8 cellular contexts compared by ENCODE assay signal in the genomic region with DNA sequence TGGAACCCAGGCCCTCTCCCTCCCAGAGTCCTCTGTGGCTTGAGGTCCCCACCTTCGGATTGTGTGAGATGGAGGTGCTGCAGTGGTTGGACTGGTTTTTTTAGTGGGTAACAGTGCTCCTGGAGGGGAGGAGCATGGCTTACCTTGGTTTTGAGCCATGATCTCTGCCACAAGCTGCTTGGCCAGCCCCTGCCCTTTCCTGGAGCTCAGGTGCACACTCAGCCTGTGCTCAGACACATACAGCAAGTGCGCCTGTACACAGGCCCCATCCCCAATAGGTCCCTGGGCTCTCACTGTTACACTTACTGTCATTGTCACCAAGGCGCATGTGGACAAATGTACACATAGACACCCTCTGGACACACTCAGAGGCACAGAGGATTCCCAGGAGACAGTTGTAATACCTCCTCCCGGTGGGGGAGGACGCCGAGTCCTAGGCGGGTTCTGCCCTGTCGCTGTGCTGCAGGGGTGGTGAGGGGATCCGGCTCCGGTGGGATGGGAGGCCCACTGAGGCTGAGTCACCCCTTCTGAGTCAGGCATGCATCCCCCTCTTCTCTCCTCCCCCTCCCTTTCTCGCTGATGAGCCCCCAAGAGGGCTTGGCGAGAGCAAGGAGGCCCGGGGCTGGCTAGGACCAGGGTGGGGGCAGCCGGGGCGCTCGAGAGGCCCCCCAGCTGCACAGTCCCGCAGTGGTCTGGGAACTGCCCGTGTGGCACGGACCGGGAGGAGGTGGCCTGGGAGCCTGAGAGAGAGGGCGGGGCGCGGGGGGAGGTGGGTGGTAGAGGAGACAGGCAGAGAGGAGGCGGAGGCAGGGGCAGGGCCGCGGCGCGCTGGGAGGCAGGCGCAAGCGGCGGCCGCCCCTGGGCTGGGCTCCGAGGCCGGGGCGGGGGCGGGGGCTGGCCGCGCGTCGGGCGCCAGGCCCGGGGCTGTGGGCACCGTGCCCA. TPM values are rescaled to one million over a fixed set of nuclear protein-coding genes. Genes with fewer than 3 reads are reported as not detected.
DNase-seq lines count a peak whose midpoint lies in the region; ATAC-seq and TF ChIP-seq lines count a peak whose summit lies in the region.

No MANE protein-coding gene starts in this region.

- no peaks in the 10 kb centered on the region for H3K36me3 Mint-ChIP-seq in activated T-helper 1 cell treated with anti-CD3 and anti-CD28 coated beads, Interleukin-12 subunit alpha, Interleukin-12 subunit beta, Interleukin-2, Interleukin-4 antibody, amounts not matched to agents 30 ng/mL and 10 ng/mL and 1 ng/mL, durations not matched to agents 14 hours and 24 hours and 36 hours (ENCODE audit: low read depth)

- H3K4me1 ChIP-seq in HEK293 (ENCODE audit: control insufficient read depth, insufficient read depth, low read length) (peaks cover 8% of the 10 kb centered on the region), ovary (ENCODE audit: insufficient read depth) (peaks cover 10% of the 10 kb centered on the region)

- no peak for TF ChIP-seq EP300 in ovary (IDR thresholded peaks at IDR 0.05)

- TF ChIP-seq POLR2A in ovary (IDR thresholded peaks at IDR 0.05) = no peak

- H3K27me3 ChIP-seq in ovary = no peaks in the 10 kb centered on the region

- POLR2A ChIA-PET in HEK293 (lab: Yijun Ruan, JAX) = interaction anchor here (0.7 kb wide), 1 partner anchor 378 kb away, joined by 4 read pairs; no protein-coding TSS in a partner anchor

- no peaks in the 10 kb centered on the region for H3K4me1 Mint-ChIP-seq in activated T-helper 1 cell treated with anti-CD3 and anti-CD28 coated beads, Interleukin-12 subunit alpha, Interleukin-12 subunit beta, Interleukin-2, Interleukin-4 antibody, amounts not matched to agents 30 ng/mL and 10 ng/mL and 1 ng/mL, durations not matched to agents 14 hours and 24 hours and 36 hours (ENCODE audit: low read depth)

- in situ Hi-C loops in ACHN (cut with HindIII; ENCODE audit: low pct_ligation_motif_present, low pct_unique_long_range_greater_than_20kb, low sequenced_read_pairs) = no loop called here

- no peak overlapping the region for H3K4me3 Mint-ChIP-seq in activated T-helper 1 cell treated with anti-CD3 and anti-CD28 coated beads, Interleukin-12 subunit alpha, Interleukin-12 subunit beta, Interleukin-2, Interleukin-4 antibody, amounts not matched to agents 30 ng/mL and 10 ng/mL and 1 ng/mL, durations not matched to agents 14 hours and 24 hours and 36 hours

- peak overlapping the region; percentile 51 for H3K4me3 ChIP-seq in HEK293 (ENCODE audit: low read depth, low read length)
- peak overlapping the region; percentile 69 for H3K4me3 ChIP-seq in ovary

- ATAC-seq in left cardiac atrium (peak; percentile 91), HG02870 (IDR thresholded peaks at IDR 0.05; ENCODE audit: unreplicated experiment) (no peak)

- H3K27me3 Mint-ChIP-seq in activated T-helper 1 cell treated with anti-CD3 and anti-CD28 coated beads, Interleukin-12 subunit alpha, Interleukin-12 subunit beta, Interleukin-2, Interleukin-4 antibody, amounts not matched to agents 30 ng/mL and 10 ng/mL and 1 ng/mL, durations not matched to agents 14 hours and 24 hours and 36 hours (ENCODE audit: insufficient read depth) = peaks cover 29% of the 10 kb centered on the region

- H3K27ac Mint-ChIP-seq in activated T-helper 1 cell treated with anti-CD3 and anti-CD28 coated beads, Interleukin-12 subunit alpha, Interleukin-12 subunit beta, Interleukin-2, Interleukin-4 antibody, amounts not matched to agents 30 ng/mL and 10 ng/mL and 1 ng/mL, durations not matched to agents 14 hours and 24 hours and 36 hours = no peak overlapping the region

- DNase-seq in ACHN = peak; percentile 74
- DNase-seq in OCI-M1 (lab: John Stamatoyannopoulos, UW) = peak; percentile 21
- DNase-seq in left cardiac atrium = peak; percentile 92
- DNase-seq in ovary = peak; percentile 84 to 89 (median 86)
- DNase-seq in activated T-helper 1 cell treated with anti-CD3 and anti-CD28 coated beads, Interleukin-12 subunit alpha, Interleukin-12 subunit beta, Interleukin-2, Interleukin-4 antibody, amounts not matched to agents 30 ng/mL and 10 ng/mL and 1 ng/mL, durations not matched to agents 14 hours and 24 hours and 36 hours (ENCODE audit: low spot score) = no peak

- H3K9me3 Mint-ChIP-seq in activated T-helper 1 cell treated with anti-CD3 and anti-CD28 coated beads, Interleukin-12 subunit alpha, Interleukin-12 subunit beta, Interleukin-2, Interleukin-4 antibody, amounts not matched to agents 30 ng/mL and 10 ng/mL and 1 ng/mL, durations not matched to agents 14 hours and 24 hours and 36 hours = no peaks in the 10 kb centered on the region

- H3K36me3 ChIP-seq in HEK293 (ENCODE audit: control insufficient read depth in 2 of 2, insufficient read depth in 1 of 2, low read length in 2 of 2) (no peaks in the 10 kb centered on the region), ovary (no peaks in the 10 kb centered on the region)

- intact Hi-C loops in left cardiac atrium (cut with DNase I) = no loop called here
- intact Hi-C loops in ovary (cut with DNase I) = no loop called here
- intact Hi-C loops in activated T-helper 1 cell treated with anti-CD3 and anti-CD28 coated beads, Interleukin-12 subunit alpha, Interleukin-12 subunit beta, Interleukin-2, Interleukin-4 antibody, amounts not matched to agents 30 ng/mL and 10 ng/mL and 1 ng/mL, durations not matched to agents 14 hours and 24 hours and 36 hours (cut with micrococcal nuclease) = no loop called here

- WGBS in ovary, 3 donors = 6 to 11% (median 10%) methylated on average over 27 to 43 of the region's 43 CpGs

- CTCF ChIA-PET in HEK293 (lab: Yijun Ruan, JAX) = interaction anchor here (0.6 to 0.7 kb wide), 2 partner anchors 191 to 864 kb away, joined by 3 to 4 read pairs; no protein-coding TSS in a partner anchor

- H3K9me3 ChIP-seq in HEK293 (ENCODE audit: control insufficient read depth, insufficient read depth, low read depth, low read length) = no peaks in the 10 kb centered on the region
- H3K9me3 ChIP-seq in ovary = no peaks in the 10 kb centered on the region

- TF ChIP-seq CTCF in HEK293 (tag by site-specific recombination; IDR thresholded peaks at IDR 0.05) (peak; percentile 34; the same call in 1 of the 2 replicates), ovary (IDR thresholded peaks at IDR 0.05) (no peak)

- H3K27ac ChIP-seq in HEK293 (ENCODE audit: extremely low read depth, low read depth, low read length) = peak overlapping the region; percentile 41; the same call in 1 of the 2 replicates
- peak overlapping the region; percentile 93 for H3K27ac ChIP-seq in angular gyrus (ENCODE audit: low read depth, low read length)
- peak overlapping the region; percentile 10 to 89 for H3K27ac ChIP-seq in ovary

TF ChIP-seq in HEK293, 187 proteins besides CTCF, POLR2A, EP300 and RAD21 (continues in another document):
- no peak for TF ChIP-seq ZNF10 (tag by site-specific recombination; IDR thresholded peaks at IDR 0.05)
- no peak; the same call in 1 of the 2 replicates for TF ChIP-seq ZNF561 (tag by site-specific recombination; IDR thresholded peaks at IDR 0.05; ENCODE audit: borderline replicate concordance)
- no peak for TF ChIP-seq ZNF138 (tag by site-specific recombination; IDR thresholded peaks at IDR 0.05; ENCODE audit: borderline replicate concordance)
- no peak for TF ChIP-seq ZNF354C (tag by site-specific recombination; IDR thresholded peaks at IDR 0.05; ENCODE audit: borderline replicate concordance, low read depth)
- TF ChIP-seq ZFP3 (tag by site-specific recombination; IDR thresholded peaks at IDR 0.05; ENCODE audit: low read depth) = no peak
- no peak for TF ChIP-seq ZNF548 (tag by site-specific recombination; IDR thresholded peaks at IDR 0.05)
- TF ChIP-seq ZNF2 (tag by site-specific recombination; IDR thresholded peaks at IDR 0.05) = no peak
- TF ChIP-seq, protein P1, sequence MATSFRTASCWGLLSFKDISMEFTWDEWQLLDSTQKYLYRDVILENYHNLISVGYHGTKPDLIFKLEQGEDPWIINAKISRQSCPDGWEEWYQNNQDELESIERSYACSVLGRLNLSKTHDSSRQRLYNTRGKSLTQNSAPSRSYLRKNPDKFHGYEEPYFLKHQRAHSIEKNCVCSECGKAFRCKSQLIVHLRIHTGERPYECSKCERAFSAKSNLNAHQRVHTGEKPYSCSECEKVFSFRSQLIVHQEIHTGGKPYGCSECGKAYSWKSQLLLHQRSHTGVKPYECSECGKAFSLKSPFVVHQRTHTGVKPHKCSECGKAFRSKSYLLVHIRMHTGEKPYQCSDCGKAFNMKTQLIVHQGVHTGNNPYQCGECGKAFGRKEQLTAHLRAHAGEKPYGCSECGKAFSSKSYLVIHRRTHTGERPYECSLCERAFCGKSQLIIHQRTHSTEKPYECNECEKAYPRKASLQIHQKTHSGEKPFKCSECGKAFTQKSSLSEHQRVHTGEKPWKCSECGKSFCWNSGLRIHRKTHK (tag by site-specific recombination; IDR thresholded peaks at IDR 0.05) = no peak
- TF ChIP-seq ZNF302 (tag by site-specific recombination; IDR thresholded peaks at IDR 0.05; ENCODE audit: low read depth) = no peak
- TF ChIP-seq BCL11A (tag by site-specific recombination; IDR thresholded peaks at IDR 0.05; ENCODE audit: low read depth) = no peak
- TF ChIP-seq ZNF558 (tag by site-specific recombination; IDR thresholded peaks at IDR 0.05) = no peak
- TF ChIP-seq, protein P2, sequence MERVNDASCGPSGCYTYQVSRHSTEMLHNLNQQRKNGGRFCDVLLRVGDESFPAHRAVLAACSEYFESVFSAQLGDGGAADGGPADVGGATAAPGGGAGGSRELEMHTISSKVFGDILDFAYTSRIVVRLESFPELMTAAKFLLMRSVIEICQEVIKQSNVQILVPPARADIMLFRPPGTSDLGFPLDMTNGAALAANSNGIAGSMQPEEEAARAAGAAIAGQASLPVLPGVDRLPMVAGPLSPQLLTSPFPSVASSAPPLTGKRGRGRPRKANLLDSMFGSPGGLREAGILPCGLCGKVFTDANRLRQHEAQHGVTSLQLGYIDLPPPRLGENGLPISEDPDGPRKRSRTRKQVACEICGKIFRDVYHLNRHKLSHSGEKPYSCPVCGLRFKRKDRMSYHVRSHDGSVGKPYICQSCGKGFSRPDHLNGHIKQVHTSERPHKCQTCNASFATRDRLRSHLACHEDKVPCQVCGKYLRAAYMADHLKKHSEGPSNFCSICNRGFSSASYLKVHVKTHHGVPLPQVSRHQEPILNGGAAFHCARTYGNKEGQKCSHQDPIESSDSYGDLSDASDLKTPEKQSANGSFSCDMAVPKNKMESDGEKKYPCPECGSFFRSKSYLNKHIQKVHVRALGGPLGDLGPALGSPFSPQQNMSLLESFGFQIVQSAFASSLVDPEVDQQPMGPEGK (tag by site-specific recombination; IDR thresholded peaks at IDR 0.05) = peak; percentile 77

RNA-seq across cellular contexts. Expression of a gene that starts 0.5 kb away (rescaled TPM):
- total RNA-seq in left cardiac atrium (10 to 100 TPM; 20.5 to 32.1 TPM), ovary (10 to 100 TPM; 23.4 to 81.4 (median 63.2) TPM)
- polyA plus RNA-seq in ovary = 100 to 1,000 TPM in 1 of 2 donors, 10 to 100 TPM in 1; 23.8 to 207 TPM
- 0.23 TPM in 1 of 2 replicates, not detected in the other for total RNA-seq in activated T-helper 1 cell treated with anti-CD3 and anti-CD28 coated beads, Interleukin-12 subunit alpha, Interleukin-12 subunit beta, Interleukin-2, Interleukin-4 antibody, amounts not matched to agents 30 ng/mL and 10 ng/mL and 1 ng/mL, durations not matched to agents 14 hours and 24 hours and 36 hours

Comparison
In these comparisons a context has a peak if more than half of its experiments do, and no peak if none do; other contexts are left out.
1. H3K27ac ChIP-seq: peak in every context shown above with its lines; median percentile 93 in angular gyrus; 50 in ovary; 41 in HEK293.
2. RNA of a gene that starts 0.5 kb away (total RNA-seq): 23.4 to 81.4 TPM in ovary and 20.5 to 32.1 TPM in left cardiac atrium; 0.23 TPM in activated T-helper 1 cell treated with anti-CD3 and anti-CD28 coated beads, Interleukin-12 subunit alpha, Interleukin-12 subunit beta, Interleukin-2, Interleukin-4 antibody, amounts not matched to agents 30 ng/mL and 10 ng/mL and 1 ng/mL, durations not matched to agents 14 hours and 24 hours and 36 hours; every median in the first group is over 10 times any median in the second.